22 cellular contexts compared by ENCODE assay signal in the genomic region with DNA sequence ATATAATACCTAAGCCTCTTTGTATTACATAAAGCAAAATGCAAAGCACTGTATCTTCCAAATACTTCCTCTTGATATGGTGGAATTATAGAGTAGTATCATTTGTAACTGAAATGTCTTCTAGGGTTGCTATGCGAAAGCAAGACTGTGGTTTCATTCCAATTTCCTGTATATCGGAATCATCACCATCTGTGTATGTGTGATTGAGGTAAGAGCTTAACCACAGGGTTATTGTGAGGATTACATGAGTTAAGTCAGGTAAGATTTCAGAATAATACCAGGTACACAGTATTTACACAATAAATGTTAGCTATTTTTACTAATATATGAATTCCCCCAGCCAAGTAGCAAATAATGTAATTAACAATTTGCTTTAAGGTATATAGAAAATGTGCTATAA. TPM values are rescaled to one million over a fixed set of nuclear protein-coding genes. Genes with fewer than 3 reads are reported as not detected.
A peak's percentile ranks its signal among the peaks of the same experiment; 100 is the strongest.
DNase-seq lines count a peak whose midpoint lies in the region; ATAC-seq and TF ChIP-seq lines count a peak whose summit lies in the region.
"Had no signal": no experiment of that assay in that cellular context is flagged by ENCODE, and none has a peak within 500 bp of the region (broad histone marks: within the 10 kb centered on the region; RNA-seq: fewer than 3 reads in every experiment).

No MANE protein-coding gene starts in this region.

- no peak for DNase-seq in stimulated activated naive CD8-positive, alpha-beta T cell treated with anti-CD3 and anti-CD28 coated beads, Interleukin-15, Interleukin-2, amounts not matched to agents 100 U/mL and 50 U/mL, for 24 hours
- DNase-seq in T-helper 17 cell = no peak
- DNase-seq in central memory CD4-positive, alpha-beta T cell = peak; percentile 34
- no peak for DNase-seq in RPMI8226
- no peak for DNase-seq in GM20000 (ENCODE audit: low spot score)
- DNase-seq: activated CD4-positive, CD25-positive, alpha-beta regulatory T cell; activated effector memory CD4-positive, alpha-beta T cell treated with anti-CD3 and anti-CD28 coated beads, Interleukin-2, amount 50 U/mL, for 16 hours; aorta; DMS79; NCI-H1436; NCI-H2107; NCI-H446; SK-N-SH; stimulated activated CD4-positive, alpha-beta T cell treated with anti-CD3 and anti-CD28 coated beads, Interleukin-4, amount 100 ng/mL, for 4 hours; T1000; transverse colon had no signal

- peaks cover 77% of the 10 kb centered on the region for H3K4me1 Mint-ChIP-seq in stimulated activated naive CD8-positive, alpha-beta T cell treated with anti-CD3 and anti-CD28 coated beads, Interleukin-15, Interleukin-2, amounts not matched to agents 100 ng/mL and 50 ng/mL, for 24 hours (ENCODE audit: low read depth)
- peaks cover 48% of the 10 kb centered on the region for H3K4me1 Mint-ChIP-seq in T-helper 17 cell

- H3K27ac Mint-ChIP-seq in stimulated activated naive CD8-positive, alpha-beta T cell treated with anti-CD3 and anti-CD28 coated beads, Interleukin-15, Interleukin-2, amounts not matched to agents 100 ng/mL and 50 ng/mL, for 24 hours = peak overlapping the region; percentile 73
- H3K27ac Mint-ChIP-seq in T-helper 17 cell = peak overlapping the region; percentile 92
- H3K27ac Mint-ChIP-seq: GM23338, neural progenitor cell had no signal

- no peak for ATAC-seq in stimulated activated naive CD8-positive, alpha-beta T cell treated with anti-CD3 and anti-CD28 coated beads, Interleukin-15, Interleukin-2, amounts not matched to agents 100 U/mL and 50 U/mL, for 24 hours
- peak; percentile 35 for ATAC-seq in T-helper 17 cell
- no peak for ATAC-seq in HG02642 (IDR thresholded peaks at IDR 0.05; ENCODE audit: poor library complexity, unreplicated experiment)
- ATAC-seq: GM23338, sciatic nerve had no signal

- no peaks in the 10 kb centered on the region for H3K9me3 ChIP-seq in T-helper 17 cell (ENCODE audit: control insufficient read depth, low read length, poor library complexity, severe bottlenecking)
- H3K9me3 ChIP-seq: SK-N-SH, transverse colon had no signal

- peaks cover 5% of the 10 kb centered on the region for H3K9me3 Mint-ChIP-seq in stimulated activated naive CD8-positive, alpha-beta T cell treated with anti-CD3 and anti-CD28 coated beads, Interleukin-15, Interleukin-2, amounts not matched to agents 100 ng/mL and 50 ng/mL, for 24 hours
- H3K9me3 Mint-ChIP-seq: GM23338 had no signal

- no peaks in the 10 kb centered on the region for H3K27me3 Mint-ChIP-seq in stimulated activated naive CD8-positive, alpha-beta T cell treated with anti-CD3 and anti-CD28 coated beads, Interleukin-15, Interleukin-2, amounts not matched to agents 100 ng/mL and 50 ng/mL, for 24 hours
- H3K27me3 Mint-ChIP-seq in T-helper 17 cell = no peaks in the 10 kb centered on the region

- peaks cover 94% of the 10 kb centered on the region for H3K36me3 Mint-ChIP-seq in stimulated activated naive CD8-positive, alpha-beta T cell treated with anti-CD3 and anti-CD28 coated beads, Interleukin-15, Interleukin-2, amounts not matched to agents 100 ng/mL and 50 ng/mL, for 24 hours (ENCODE audit: low read depth)
- H3K36me3 Mint-ChIP-seq in T-helper 17 cell (ENCODE audit: low read depth) = peaks cover 33% of the 10 kb centered on the region
- H3K36me3 Mint-ChIP-seq: neural progenitor cell had no signal

- TF ChIP-seq CTCF in GM20000 (IDR thresholded peaks at IDR 0.05; ENCODE audit: extremely low read depth, missing control alignments) = no peak

- no peak overlapping the region for H3K4me3 Mint-ChIP-seq in stimulated activated naive CD8-positive, alpha-beta T cell treated with anti-CD3 and anti-CD28 coated beads, Interleukin-15, Interleukin-2, amounts not matched to agents 100 ng/mL and 50 ng/mL, for 24 hours
- H3K4me3 Mint-ChIP-seq in T-helper 17 cell = no peak overlapping the region
- H3K4me3 Mint-ChIP-seq: GM23338, neural progenitor cell had no signal

RNA-seq across cellular contexts. Expression of a gene that starts 24.7 kb away (rescaled TPM):
- total RNA-seq in T-helper 17 cell = 100 to 1,000 TPM; 286 to 385 TPM
- total RNA-seq: dermis microvascular lymphatic vessel endothelial cell had no signal
